17 cellular contexts compared by ENCODE assay signal in genomic region chr2:42958036-42958370, GRCh38.
A peak's percentile ranks its signal among the peaks of the same experiment; 100 is the strongest.
DNase-seq lines count a peak whose midpoint lies in the region; TF ChIP-seq lines count a peak whose summit lies in the region.
"Had no signal": no experiment of that assay in that cellular context is flagged by ENCODE, and none has a peak within 500 bp of the region (broad histone marks: within the 10 kb centered on the region; RNA-seq: fewer than 3 reads in every experiment).

No MANE protein-coding gene starts in this region.

- no peak overlapping the region for H3K4me2 ChIP-seq in neuronal stem cell (ENCODE audit: insufficient read depth, low read length, poor library complexity, severe bottlenecking)

- no peak overlapping the region for H2AFZ ChIP-seq in neuronal stem cell (ENCODE audit: low read length)

- peak; percentile 48 for DNase-seq in NCI-H1694 (lab: John Stamatoyannopoulos, UW)
- no peak for DNase-seq in esophagus muscularis mucosa (ENCODE audit: extremely low spot score)
- DNase-seq in neuronal stem cell (ENCODE audit: low spot score) = no peak
- no peak for DNase-seq in tibial artery
- no peak for DNase-seq in NCI-H146 (lab: John Stamatoyannopoulos, UW)
- no peak for DNase-seq in midbrain (lab: John Stamatoyannopoulos, UW)
- DNase-seq in SW 1271 (lab: John Stamatoyannopoulos, UW) = no peak
- DNase-seq: activated CD4-positive, alpha-beta T cell treated with anti-CD3 and anti-CD28 coated beads, Interleukin-2, amount 10 ng/mL, durations not matched to agents 24 days and 14 days; activated CD8-positive, alpha-beta memory T cell treated with anti-CD3 and anti-CD28 coated beads, Interleukin-2, amount 10 ng/mL, durations not matched to agents 7 days and 5 days; activated naive CD8-positive, alpha-beta T cell treated with anti-CD3 and anti-CD28 coated beads for 36 hours; body of pancreas; effector memory CD8-positive, alpha-beta T cell; NCI-H1436 treated with DMSO at 0.1 percent for 48 hours; NCI-H2227 treated with DMSO at 0.1 percent for 48 hours; NCI-H82; OCI-M1 had no signal

- TF ChIP-seq CTCF in esophagus muscularis mucosa (IDR thresholded peaks at IDR 0.05) (no peak), tibial artery (IDR thresholded peaks at IDR 0.05) (no peak)

- peak overlapping the region; percentile 63 to 80 (median 74) for H3K27ac ChIP-seq in esophagus muscularis mucosa (replicated peaks in 1 of 4)
- H3K27ac ChIP-seq in neuronal stem cell (replicated peaks; ENCODE audit: low read length) = no peak overlapping the region
- H3K27ac ChIP-seq in tibial artery = peak overlapping the region; percentile 84 to 88
- H3K27ac ChIP-seq: SJSA1 had no signal

- H3K9me3 ChIP-seq in esophagus muscularis mucosa (no peaks in the 10 kb centered on the region), neuronal stem cell (replicated peaks in 1 of 2; ENCODE audit: control insufficient read depth in 2 of 2, insufficient read depth in 1 of 2, low read depth in 1 of 2, low read length in 2 of 2) (no peaks in the 10 kb centered on the region), tibial artery (no peaks in the 10 kb centered on the region)
- H3K9me3 ChIP-seq: body of pancreas had no signal

- H4K91ac ChIP-seq in neuronal stem cell (ENCODE audit: low read depth, low read length, poor library complexity) = no peak overlapping the region

- H4K8ac ChIP-seq in neuronal stem cell (ENCODE audit: low read depth, low read length) = no peak overlapping the region

- H2BK5ac ChIP-seq in neuronal stem cell (ENCODE audit: low read length) = no peak overlapping the region

- H3K14ac ChIP-seq in neuronal stem cell (ENCODE audit: low read length) = no peak overlapping the region

- H3K4me3 ChIP-seq in esophagus muscularis mucosa = no peak overlapping the region
- H3K4me3 ChIP-seq in neuronal stem cell (ENCODE audit: low read length in 2 of 2) = no peak overlapping the region
- no peak overlapping the region for H3K4me3 ChIP-seq in tibial artery
- H3K4me3 ChIP-seq: body of pancreas, SJSA1 had no signal

- H2BK15ac ChIP-seq in neuronal stem cell (ENCODE audit: low read length) = peak overlapping the region; percentile 61

- H3K4me1 ChIP-seq in esophagus muscularis mucosa (peaks cover 61 to 77% (median 67%) of the 10 kb centered on the region in 4 donors), neuronal stem cell (ENCODE audit: control insufficient read depth in 2 of 2, insufficient read depth in 1 of 2, low read depth in 1 of 2, low read length in 2 of 2) (peaks cover 16 to 26% of the 10 kb centered on the region in 2 donors), tibial artery (peaks cover 0 to 70% (median 57%) of the 10 kb centered on the region in 4 donors)

- H2BK120ac ChIP-seq in neuronal stem cell (ENCODE audit: low read depth, low read length) = no peak overlapping the region

- H2AK5ac ChIP-seq in neuronal stem cell (ENCODE audit: low read depth, low read length) = peak overlapping the region; percentile 79

- WGBS in esophagus muscularis mucosa = 84% methylated on average over 6 of the region's 6 CpGs
- WGBS in neuronal stem cell (ENCODE audit: extremely low coverage in 2 of 2, insufficient read length in 2 of 2, insufficient replicate concordance in 1 of 2), 2 donors = no CpG with 5 or more reads among the region's 6 CpGs

- H3K4ac ChIP-seq in neuronal stem cell (ENCODE audit: low read length) = no peak overlapping the region

- no peak for TF ChIP-seq POLR2A in esophagus muscularis mucosa (IDR thresholded peaks at IDR 0.05; ENCODE audit: low read depth)

- intact Hi-C loops in esophagus muscularis mucosa (cut with DNase I) (no loop called here), tibial artery (cut with DNase I; ENCODE audit: low total_unique reads) (loop anchor here (5.0 kb wide), 1 partner anchor 274 kb away; no protein-coding TSS in a partner anchor)

- H3K9ac ChIP-seq in neuronal stem cell (ENCODE audit: low read depth, low read length, poor library complexity) = no peak overlapping the region

- no peak overlapping the region for H2BK12ac ChIP-seq in neuronal stem cell (ENCODE audit: low read length)

- no peaks in the 10 kb centered on the region for H3K27me3 ChIP-seq in esophagus muscularis mucosa
- H3K27me3 ChIP-seq in neuronal stem cell (ENCODE audit: control insufficient read depth in 3 of 3, insufficient read depth in 3 of 3, low read depth in 1 of 3, low read length in 3 of 3) = no peaks in the 10 kb centered on the region
- no peaks in the 10 kb centered on the region for H3K27me3 ChIP-seq in tibial artery
- H3K27me3 ChIP-seq: body of pancreas, SJSA1 had no signal

- H3K79me1 ChIP-seq in neuronal stem cell (ENCODE audit: low read depth, low read length) = no peaks in the 10 kb centered on the region

- H3K36me3 ChIP-seq in esophagus muscularis mucosa (no peaks in the 10 kb centered on the region), neuronal stem cell (replicated peaks in 1 of 2; ENCODE audit: control insufficient read depth in 2 of 2, insufficient read depth in 2 of 2, low read length in 2 of 2) (no peaks in the 10 kb centered on the region), tibial artery (no peaks in the 10 kb centered on the region)
- H3K36me3 ChIP-seq: SJSA1 had no signal

- H3K18ac ChIP-seq in neuronal stem cell (ENCODE audit: low read length) = peak overlapping the region; percentile 50

- no peak for TF ChIP-seq EP300 in esophagus muscularis mucosa (IDR thresholded peaks at IDR 0.05)

- H3K23ac ChIP-seq in neuronal stem cell (ENCODE audit: low read depth, low read length, poor library complexity) = peak overlapping the region; percentile 47
